ENCODE assay signal across 10 cellular contexts in the genomic region with DNA sequence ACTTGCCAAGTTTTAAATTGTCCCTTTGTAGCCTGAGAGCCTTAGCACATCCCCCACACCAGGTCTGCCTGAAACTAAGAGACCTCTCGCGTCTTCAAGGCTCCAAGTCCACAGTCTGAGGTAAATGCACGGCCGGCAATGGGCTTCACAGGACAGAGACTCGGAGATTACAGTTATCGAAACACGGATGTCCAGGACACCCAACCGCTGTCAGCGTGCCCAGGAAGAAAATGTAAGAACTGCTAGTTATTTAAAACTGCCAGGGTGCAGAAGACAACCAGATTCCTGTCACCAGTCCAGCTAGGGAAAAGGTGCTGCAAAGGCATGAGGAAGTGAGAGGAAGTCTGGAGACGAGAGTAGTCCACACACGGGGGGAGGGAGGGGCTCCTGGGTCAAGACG. TPM values are rescaled to one million over a fixed set of nuclear protein-coding genes. Genes with fewer than 3 reads are reported as not detected.
DNase-seq lines count a peak whose midpoint lies in the region; ATAC-seq and TF ChIP-seq lines count a peak whose summit lies in the region.
"Had no signal": no experiment of that assay in that cellular context is flagged by ENCODE, and none has a peak within 500 bp of the region (broad histone marks: within the 10 kb centered on the region; RNA-seq: fewer than 3 reads in every experiment).

No MANE protein-coding gene starts in this region.

- no peak for TF ChIP-seq EP300 in upper lobe of left lung (IDR thresholded peaks at IDR 0.05)

- intact Hi-C loops in lower lobe of right lung (cut with DNase I), result no loop called here

- H3K4me3 Mint-ChIP-seq in endodermal cell, result no peak overlapping the region
- H3K4me3 Mint-ChIP-seq: brain had no signal

- no peaks in the 10 kb centered on the region for H3K36me3 Mint-ChIP-seq in endodermal cell (ENCODE audit: low read depth)

- H3K4me3 ChIP-seq in endodermal cell (ENCODE audit: low read length) (no peak overlapping the region), lower lobe of right lung (peak overlapping the region; percentile 46), upper lobe of left lung (peak overlapping the region in 3 of 4 donors; percentile 26 to 43 (median 42))

- no peak for TF ChIP-seq POLR2A in upper lobe of left lung (IDR thresholded peaks at IDR 0.05)

- H3K36me3 ChIP-seq in endodermal cell (ENCODE audit: control insufficient read depth, insufficient read depth, low read length) (no peaks in the 10 kb centered on the region), lower lobe of right lung (no peaks in the 10 kb centered on the region), upper lobe of left lung (no peaks in the 10 kb centered on the region)

- H3K4me1 Mint-ChIP-seq in endodermal cell, result peaks cover 52% of the 10 kb centered on the region

- H3K27me3 ChIP-seq in endodermal cell (ENCODE audit: control insufficient read depth, insufficient read depth, low read length, poor library complexity, severe bottlenecking), result no peaks in the 10 kb centered on the region
- H3K27me3 ChIP-seq in lower lobe of right lung (ENCODE audit: low read depth), result no peaks in the 10 kb centered on the region
- H3K27me3 ChIP-seq in upper lobe of left lung, result no peaks in the 10 kb centered on the region

- H3K9ac ChIP-seq in endodermal cell (ENCODE audit: extremely low read depth, low read length, poor library complexity, severe bottlenecking), result no peak overlapping the region

- no peak for TF ChIP-seq CTCF in endodermal cell (conservative IDR thresholded peaks at IDR 0.05)
- no peak for TF ChIP-seq CTCF in lower lobe of right lung (IDR thresholded peaks at IDR 0.05)
- no peak for TF ChIP-seq CTCF in upper lobe of left lung (IDR thresholded peaks at IDR 0.05)

- H3K27ac Mint-ChIP-seq in endodermal cell, result peak overlapping the region; percentile 31
- H3K27ac Mint-ChIP-seq: IgD-negative memory B cell had no signal

- H3K27me3 Mint-ChIP-seq in endodermal cell (ENCODE audit: insufficient read depth), result peaks cover 1% of the 10 kb centered on the region
- H3K27me3 Mint-ChIP-seq: brain, IgD-negative memory B cell had no signal

- 82 to 91% methylated on average over 9 to 12 of the region's 12 CpGs for WGBS in endodermal cell (ENCODE audit: insufficient coverage in 1 of 2, insufficient read length in 1 of 2), 2 experiments
- WGBS in upper lobe of left lung, 2 donors, result 46 to 53% methylated on average over 12 of the region's 12 CpGs

- peaks cover 18% of the 10 kb centered on the region for H3K4me1 ChIP-seq in endodermal cell (ENCODE audit: control insufficient read depth, insufficient read depth, low read length)
- no peaks in the 10 kb centered on the region for H3K4me1 ChIP-seq in lower lobe of right lung
- H3K4me1 ChIP-seq in upper lobe of left lung, result peaks cover 0 to 16% (median 4%) of the 10 kb centered on the region in 4 donors

- H3K9me3 ChIP-seq in endodermal cell (ENCODE audit: control insufficient read depth, low read length), result no peaks in the 10 kb centered on the region
- H3K9me3 ChIP-seq in lower lobe of right lung, result no peaks in the 10 kb centered on the region
- H3K9me3 ChIP-seq in upper lobe of left lung, result no peaks in the 10 kb centered on the region

- no peaks in the 10 kb centered on the region for H3K9me3 Mint-ChIP-seq in endodermal cell
- H3K9me3 Mint-ChIP-seq: IgD-negative memory B cell had no signal

- peak; percentile 71 for DNase-seq in endodermal cell
- DNase-seq in lower lobe of right lung, result no peak
- DNase-seq in upper lobe of left lung, result peak in 1 of 2 donors; percentile 58
- no peak for DNase-seq in stimulated activated CD4-positive, alpha-beta T cell treated with anti-CD3 and anti-CD28 coated beads, Interleukin-4, amount 100 ng/mL, for 24 hours
- no peak for DNase-seq in T-helper 1 cell
- DNase-seq in activated CD4-positive, alpha-beta T cell treated with anti-CD3 and anti-CD28 coated beads, Interleukin-2, amount 50 U/mL, for 1 hour, result no peak
- no peak for DNase-seq in NCI-H2227 treated with DMSO at 0.1 percent for 48 hours (lab: John Stamatoyannopoulos, UW)

- ATAC-seq in HG03064 (IDR thresholded peaks at IDR 0.05; ENCODE audit: low read depth, unreplicated experiment), result peak; percentile 36
- peak; percentile 68 to 74 for ATAC-seq in lower lobe of right lung
- ATAC-seq in upper lobe of left lung (ENCODE audit: low FRiP score in 2 of 2), result peak; percentile 21 to 45

- H3K27ac ChIP-seq in endodermal cell (ENCODE audit: low read depth, low read length), result no peak overlapping the region
- no peak overlapping the region for H3K27ac ChIP-seq in lower lobe of right lung
- peak overlapping the region; percentile 57 to 76 (median 66) for H3K27ac ChIP-seq in upper lobe of left lung

RNA-seq across cellular contexts. Expression of a gene that starts 28.9 kb away (rescaled TPM):
- total RNA-seq in endodermal cell, result 10 to 100 TPM; 33.0 to 34.9 TPM
- polyA plus RNA-seq in endodermal cell (2013, experiment 1 of 2), result 22.4 TPM
- 21.8 TPM for polyA plus RNA-seq in endodermal cell (2013, experiment 2 of 2)
- total RNA-seq in lower lobe of right lung, result 11.3 TPM
- total RNA-seq in upper lobe of left lung, result 10 to 100 TPM in 5 of 6 donors, 1 to 10 TPM in 1; 8.1 to 68.1 (median 18.3) TPM

Comparison
In these comparisons a context has a peak if more than half of its experiments do, and no peak if none do; other contexts are left out.
1. H3K27ac ChIP-seq: peak in upper lobe of left lung (4 of 4); none in endodermal cell (single experiment) and lower lobe of right lung (single experiment).
2. Peak in every context shown above with its lines, with median percentiles within 50 percentile points of each other: ATAC-seq.